In genomic region chr19:7869453-7869909, GRCh38 we compare ENCODE assay signal across 8 cellular contexts. TPM values are rescaled to one million over a fixed set of nuclear protein-coding genes. Genes with fewer than 3 reads are reported as not detected.
DNase-seq lines count a peak whose midpoint lies in the region; ATAC-seq and TF ChIP-seq lines count a peak whose summit lies in the region.

No MANE protein-coding gene starts in this region.

- peaks cover 26% of the 10 kb centered on the region for H3K4me1 ChIP-seq in PC-9 (replicated peaks; ENCODE audit: insufficient read depth)
- peaks cover 5% of the 10 kb centered on the region for H3K4me1 ChIP-seq in rectal smooth muscle tissue (ENCODE audit: control insufficient read depth, insufficient read depth, low read length)

- H3K27ac ChIP-seq in PC-9 (peak overlapping the region; percentile 33; the same call in 1 of the 2 replicates), rectal smooth muscle tissue (ENCODE audit: low read depth, low read length) (peak overlapping the region; percentile 37)

- no peak overlapping the region for H3K9ac ChIP-seq in rectal smooth muscle tissue (ENCODE audit: low read length)

- no peak overlapping the region for H3K27ac Mint-ChIP-seq in activated T-helper 2 cell treated with anti-CD3 and anti-CD28 coated beads, Interferon-gamma antibody, Interleukin-2, Interleukin-4, amounts not matched to agents 10 μg/mL and 5 μg/mL and 100 μg/mL, durations not matched to agents 14 hours and 24 hours and 36 hours
- no peak overlapping the region for H3K27ac Mint-ChIP-seq in glutamatergic neuron (ENCODE audit: unreplicated experiment)

- no peaks in the 10 kb centered on the region for H4K20me1 ChIP-seq in PC-9 (ENCODE audit: insufficient read depth)

- BruUV-seq in PC-9 (replicated peaks; lab: Mats Ljungman, UMichigan): no TSS peak

- in situ Hi-C loops in GM13976 (cut with MboI; ENCODE audit: low sequenced_read_pairs, unreplicated experiment): no loop called here

- CTCF ChIA-PET in PC-9 (lab: Charles Lee): interaction anchor here (0.6 to 2.0 kb wide), 5 partner anchors 20 to 396 kb away, joined by 3 to 20 read pairs (median 10); partner anchors contain the start of genes MAP2K7, SNAPC2 and TIMM44

- no peaks in the 10 kb centered on the region for H3K9me3 Mint-ChIP-seq in activated T-helper 2 cell treated with anti-CD3 and anti-CD28 coated beads, Interferon-gamma antibody, Interleukin-2, Interleukin-4, amounts not matched to agents 10 μg/mL and 5 μg/mL and 100 μg/mL, durations not matched to agents 14 hours and 24 hours and 36 hours
- peaks cover 13% of the 10 kb centered on the region for H3K9me3 Mint-ChIP-seq in glutamatergic neuron (ENCODE audit: unreplicated experiment)

- no peaks in the 10 kb centered on the region for H3K36me3 Mint-ChIP-seq in activated T-helper 2 cell treated with anti-CD3 and anti-CD28 coated beads, Interferon-gamma antibody, Interleukin-2, Interleukin-4, amounts not matched to agents 10 μg/mL and 5 μg/mL and 100 μg/mL, durations not matched to agents 14 hours and 24 hours and 36 hours (ENCODE audit: low read depth)
- H3K36me3 Mint-ChIP-seq in glutamatergic neuron (ENCODE audit: unreplicated experiment): no peaks in the 10 kb centered on the region

- TF ChIP-seq CTCF in GM13976 (IDR thresholded peaks at IDR 0.05; ENCODE audit: borderline replicate concordance, control extremely low read depth, extremely low read depth, insufficient read depth, missing control alignments) (no peak), PC-9 (conservative IDR thresholded peaks at IDR 0.05) (peak; percentile 48; the same call in 1 of the 2 replicates), glutamatergic neuron (IDR thresholded peaks at IDR 0.05; ENCODE audit: partially characterized antibody, unreplicated experiment) (peak; percentile 55)

- H3K27me3 ChIP-seq in PC-9 (ENCODE audit: insufficient read depth, low read depth) (no peaks in the 10 kb centered on the region), rectal smooth muscle tissue (ENCODE audit: control insufficient read depth, insufficient read depth, low read length) (peaks cover 33% of the 10 kb centered on the region)

- no peaks in the 10 kb centered on the region for H3K36me3 ChIP-seq in PC-9 (ENCODE audit: low read depth)
- no peaks in the 10 kb centered on the region for H3K36me3 ChIP-seq in rectal smooth muscle tissue (ENCODE audit: control insufficient read depth, insufficient read depth, low read length)

- intact Hi-C loops in PC-9 (cut with micrococcal nuclease; ENCODE audit: unreplicated experiment): loop anchor here (2.0 kb wide), 1 partner anchor 19 kb away; the partner anchor contains the start of gene LRRC8E
- intact Hi-C loops in activated T-helper 2 cell treated with anti-CD3 and anti-CD28 coated beads, Interferon-gamma antibody, Interleukin-2, Interleukin-4, amounts not matched to agents 10 μg/mL and 5 μg/mL and 100 μg/mL, durations not matched to agents 14 hours and 24 hours and 36 hours (cut with micrococcal nuclease): loop anchor here (5.0 kb wide), 1 partner anchor 42 kb away; no protein-coding TSS in a partner anchor

- peaks cover 41% of the 10 kb centered on the region for H3K27me3 Mint-ChIP-seq in activated T-helper 2 cell treated with anti-CD3 and anti-CD28 coated beads, Interferon-gamma antibody, Interleukin-2, Interleukin-4, amounts not matched to agents 10 μg/mL and 5 μg/mL and 100 μg/mL, durations not matched to agents 14 hours and 24 hours and 36 hours (ENCODE audit: low read depth)
- peaks cover 29% of the 10 kb centered on the region for H3K27me3 Mint-ChIP-seq in glutamatergic neuron (ENCODE audit: unreplicated experiment)

- peak; percentile 53 for ATAC-seq in HG02870 (IDR thresholded peaks at IDR 0.05; ENCODE audit: unreplicated experiment)

- peak overlapping the region; percentile 70 for H3K4me3 ChIP-seq in PC-9
- peak overlapping the region; percentile 53 for H3K4me3 ChIP-seq in rectal smooth muscle tissue (ENCODE audit: low read length)

- peaks cover 20% of the 10 kb centered on the region for H3K4me1 Mint-ChIP-seq in activated T-helper 2 cell treated with anti-CD3 and anti-CD28 coated beads, Interferon-gamma antibody, Interleukin-2, Interleukin-4, amounts not matched to agents 10 μg/mL and 5 μg/mL and 100 μg/mL, durations not matched to agents 14 hours and 24 hours and 36 hours (ENCODE audit: low read depth)
- peaks cover 4% of the 10 kb centered on the region for H3K4me1 Mint-ChIP-seq in glutamatergic neuron (ENCODE audit: low read depth, unreplicated experiment)

- H3K9me2 ChIP-seq in PC-9 (ENCODE audit: insufficient read depth): no peaks in the 10 kb centered on the region

- H3K9me3 ChIP-seq in PC-9 (ENCODE audit: insufficient read depth, low read depth): no peaks in the 10 kb centered on the region

- H3K4me3 Mint-ChIP-seq in activated T-helper 2 cell treated with anti-CD3 and anti-CD28 coated beads, Interferon-gamma antibody, Interleukin-2, Interleukin-4, amounts not matched to agents 10 μg/mL and 5 μg/mL and 100 μg/mL, durations not matched to agents 14 hours and 24 hours and 36 hours (ENCODE audit: low read depth): peak overlapping the region; percentile 60
- H3K4me3 Mint-ChIP-seq in glutamatergic neuron (ENCODE audit: unreplicated experiment): no peak overlapping the region

- no peaks in the 10 kb centered on the region for H3K79me2 ChIP-seq in PC-9 (ENCODE audit: low read depth)

- peaks cover 49% of the 10 kb centered on the region for H3F3A ChIP-seq in PC-9 (ENCODE audit: insufficient read depth, low read depth)

- peak overlapping the region; percentile 85 for H3K4me2 ChIP-seq in PC-9

- DNase-seq in GM13976 (ENCODE audit: low spot score): peak; percentile 87
- peak; percentile 63 to 89 for DNase-seq in PC-9
- peak; percentile 70 for DNase-seq in activated T-helper 2 cell treated with anti-CD3 and anti-CD28 coated beads, Interferon-gamma antibody, Interleukin-2, Interleukin-4, amounts not matched to agents 10 μg/mL and 5 μg/mL and 100 μg/mL, durations not matched to agents 14 hours and 24 hours and 36 hours (ENCODE audit: low spot score)
- DNase-seq in glutamatergic neuron: peak; percentile 66
- DNase-seq in SW 1271 (lab: John Stamatoyannopoulos, UW): no peak
- no peak for DNase-seq in NCI-H1092 treated with DMSO at 0.1 percent for 48 hours (lab: John Stamatoyannopoulos, UW)

- H2AFZ ChIP-seq in PC-9: peak overlapping the region; percentile 75

- POLR2A ChIA-PET in PC-9 (lab: Charles Lee; ENCODE audit: unreplicated experiment): interaction anchor here (0.6 to 1.2 kb wide), 8 partner anchors 11 to 685 kb away, joined by 3 to 13 read pairs (median 4); partner anchors contain the start of genes MAP2K7, RAB11B and SNAPC2

RNA-seq across cellular contexts. Expression of gene PRR36, which starts 4.7 kb away (rescaled TPM):
- total RNA-seq in PC-9 (2021) (12.9 and 20.3 TPM in 2 replicates), glutamatergic neuron (ENCODE audit: unreplicated experiment) (37.4 TPM)
- total RNA-seq in activated T-helper 2 cell treated with anti-CD3 and anti-CD28 coated beads, Interferon-gamma antibody, Interleukin-2, Interleukin-4, amounts not matched to agents 10 μg/mL and 5 μg/mL and 100 μg/mL, durations not matched to agents 14 hours and 24 hours and 36 hours: 0.05 TPM in 1 of 2 replicates, not detected in the other

RNA-seq across cellular contexts. Expression of gene LRRC8E, which starts 18.8 kb away (rescaled TPM):
- total RNA-seq in PC-9 (2021) (24.1 and 24.4 TPM in 2 replicates), glutamatergic neuron (ENCODE audit: unreplicated experiment) (not detected)
- total RNA-seq in activated T-helper 2 cell treated with anti-CD3 and anti-CD28 coated beads, Interferon-gamma antibody, Interleukin-2, Interleukin-4, amounts not matched to agents 10 μg/mL and 5 μg/mL and 100 μg/mL, durations not matched to agents 14 hours and 24 hours and 36 hours: not detected in 2 replicates

RNA-seq across cellular contexts. Expression of gene MAP2K7, which starts 34.2 kb away (rescaled TPM):
- total RNA-seq in PC-9 (2021) (52.4 and 54.0 TPM in 2 replicates), glutamatergic neuron (ENCODE audit: unreplicated experiment) (44.2 TPM)
- total RNA-seq in activated T-helper 2 cell treated with anti-CD3 and anti-CD28 coated beads, Interferon-gamma antibody, Interleukin-2, Interleukin-4, amounts not matched to agents 10 μg/mL and 5 μg/mL and 100 μg/mL, durations not matched to agents 14 hours and 24 hours and 36 hours: 43.0 and 44.6 TPM in 2 replicates

RNA-seq across cellular contexts. Expression of gene EVI5L, which starts 39.5 kb away (rescaled TPM):
- total RNA-seq in PC-9 (2021) (13.1 and 19.2 TPM in 2 replicates), glutamatergic neuron (ENCODE audit: unreplicated experiment) (36.4 TPM)
- 3.8 and 4.5 TPM in 2 replicates for total RNA-seq in activated T-helper 2 cell treated with anti-CD3 and anti-CD28 coated beads, Interferon-gamma antibody, Interleukin-2, Interleukin-4, amounts not matched to agents 10 μg/mL and 5 μg/mL and 100 μg/mL, durations not matched to agents 14 hours and 24 hours and 36 hours

RNA-seq across cellular contexts. Expression of gene TGFBR3L, which starts 45.1 kb away (rescaled TPM):
- 2.0 and 2.3 TPM in 2 replicates for total RNA-seq in PC-9 (2021)
- 6.3 TPM in 2 replicates for total RNA-seq in activated T-helper 2 cell treated with anti-CD3 and anti-CD28 coated beads, Interferon-gamma antibody, Interleukin-2, Interleukin-4, amounts not matched to agents 10 μg/mL and 5 μg/mL and 100 μg/mL, durations not matched to agents 14 hours and 24 hours and 36 hours
- 0.69 TPM for total RNA-seq in glutamatergic neuron (ENCODE audit: unreplicated experiment)

Comparison
In these comparisons a context has a peak if more than half of its experiments do, and no peak if none do; other contexts are left out.
1. DNase-seq: peak in GM13976 (single experiment), PC-9 (2 of 2), activated T-helper 2 cell treated with anti-CD3 and anti-CD28 coated beads, Interferon-gamma antibody, Interleukin-2, Interleukin-4, amounts not matched to agents 10 μg/mL and 5 μg/mL and 100 μg/mL, durations not matched to agents 14 hours and 24 hours and 36 hours (single experiment) and glutamatergic neuron (single experiment); none in SW 1271 (0 of 2) and NCI-H1092 treated with DMSO at 0.1 percent for 48 hours (single experiment).
2. RNA of gene PRR36, which starts 4.7 kb away (total RNA-seq): 37.4 TPM in glutamatergic neuron (single experiment) and 12.9 to 20.3 TPM in PC-9; 0.05 TPM in activated T-helper 2 cell treated with anti-CD3 and anti-CD28 coated beads, Interferon-gamma antibody, Interleukin-2, Interleukin-4, amounts not matched to agents 10 μg/mL and 5 μg/mL and 100 μg/mL, durations not matched to agents 14 hours and 24 hours and 36 hours; every median in the first group is over 10 times any median in the second.
3. RNA of gene LRRC8E, which starts 18.8 kb away (total RNA-seq): 24.1 to 24.4 TPM in PC-9; not detected in glutamatergic neuron (single experiment) and not detected in activated T-helper 2 cell treated with anti-CD3 and anti-CD28 coated beads, Interferon-gamma antibody, Interleukin-2, Interleukin-4, amounts not matched to agents 10 μg/mL and 5 μg/mL and 100 μg/mL, durations not matched to agents 14 hours and 24 hours and 36 hours; every median in the first group is over 10 times any median in the second.